1 cellular context compared by ENCODE assay signal in genomic region chr16:15775663-15776304, GRCh38.
TF ChIP-seq lines count a peak whose summit lies in the region.

No MANE protein-coding gene starts in this region.

TF ChIP-seq in GM23338, 12 proteins besides CTCF, POLR2A, EP300 and RAD21 (continued from another document):
- TF ChIP-seq ETS1 (IDR thresholded peaks at IDR 0.05) (no peak), EZH2phosphoT487 (IDR thresholded peaks at IDR 0.05; ENCODE audit: unreplicated experiment) (no peak), ZNF462 (CRISPR knock-in tag; IDR thresholded peaks at IDR 0.05) (no peak), JUNB (IDR thresholded peaks at IDR 0.05; ENCODE audit: unreplicated experiment) (no peak), EZH2 (IDR thresholded peaks at IDR 0.05; ENCODE audit: low read depth, unreplicated experiment) (no peak), POLR2AphosphoS5 (IDR thresholded peaks at IDR 0.05; ENCODE audit: low read depth) (no peak)
TF ChIP-seq in GM23338: peak in this region for 0.
